ENCODE assay signal across 28 cellular contexts in the genomic region with DNA sequence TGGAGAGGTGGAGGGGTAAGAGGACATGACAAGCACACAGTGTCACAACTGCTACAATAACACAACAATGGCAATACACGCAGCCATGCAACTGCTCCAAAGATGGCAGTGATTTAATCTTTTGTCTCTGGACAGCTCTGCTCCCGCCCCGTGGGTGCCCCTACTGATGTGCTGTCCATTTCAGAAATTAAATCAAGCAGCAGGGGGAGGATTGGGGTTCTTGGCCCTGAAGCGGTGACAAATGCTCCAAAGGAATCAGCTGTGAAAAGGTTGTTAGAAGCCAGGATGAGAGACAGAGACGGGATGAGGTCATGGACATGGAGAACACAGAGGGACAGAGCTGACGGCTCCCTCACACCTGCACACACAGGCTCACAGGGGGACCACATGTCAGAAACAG. TPM values are rescaled to one million over a fixed set of nuclear protein-coding genes. Genes with fewer than 3 reads are reported as not detected.
A peak's percentile ranks its signal among the peaks of the same experiment; 100 is the strongest.
DNase-seq lines count a peak whose midpoint lies in the region; ATAC-seq, FAIRE-seq and TF ChIP-seq lines count a peak whose summit lies in the region.
"Had no signal": no experiment of that assay in that cellular context is flagged by ENCODE, and none has a peak within 500 bp of the region (broad histone marks: within the 10 kb centered on the region; RNA-seq: fewer than 3 reads in every experiment).

No MANE protein-coding gene starts in this region.

- POLR2A ChIA-PET in H1 (lab: Charles Lee; ENCODE audit: partially characterized antibody) = no interaction called here

- H3K56ac ChIP-seq in H1 (replicated peaks; ENCODE audit: insufficient read length, low read depth, low read length) = no peak overlapping the region

- no peak overlapping the region for H3K4ac ChIP-seq in H1 (replicated peaks; ENCODE audit: insufficient read length, low read depth, low read length)

- H3K9me3 ChIP-seq in H1 (ENCODE audit: insufficient read depth in 2 of 2, low read depth in 1 of 2, low read length in 1 of 2) (0 out of 4 replicates have a peak, but pooled peaks cover 0 to under 1% of the 10 kb centered on the region in 2 experiments), smooth muscle cell (replicated peaks; ENCODE audit: low read depth) (no peaks in the 10 kb centered on the region)
- H3K9me3 ChIP-seq: A549 had no signal

- peak overlapping the region; percentile 2 for H3K4me3 Mint-ChIP-seq in nephron progenitor cell
- H3K4me3 Mint-ChIP-seq: CD4-positive, alpha-beta memory T cell had no signal

- CTCF ChIA-PET in H1 (lab: Charles Lee; ENCODE audit: partially characterized antibody) = interaction anchor here (0.8 to 6.3 kb wide), 7 partner anchors 10 to 128 kb away, joined by 3 to 48 read pairs (median 4); no protein-coding TSS in a partner anchor

- TF ChIP-seq CTCF in H1 (IDR thresholded peaks at IDR 0.05; ENCODE audit: control extremely low read depth in 1 of 3, insufficient read depth in 1 of 3, low read depth in 1 of 3, low read length in 3 of 3) = no peak
- TF ChIP-seq CTCF in nephron progenitor cell (IDR thresholded peaks at IDR 0.05) = no peak
- no peak for TF ChIP-seq CTCF in smooth muscle cell (IDR thresholded peaks at IDR 0.05; ENCODE audit: borderline replicate concordance, insufficient read depth, poor library complexity, severe bottlenecking)

- H3K4me3 ChIP-seq in H1 (ENCODE audit: extremely low read depth in 1 of 4, insufficient read depth in 2 of 4, low read depth in 3 of 4, low read length in 4 of 4) (no peak overlapping the region), smooth muscle cell (no peak overlapping the region)
- H3K4me3 ChIP-seq: A549, PC-9 had no signal

- no peak overlapping the region for H2BK15ac ChIP-seq in H1 (ENCODE audit: low read length)

- no peaks in the 10 kb centered on the region for H3K23me2 ChIP-seq in H1 (ENCODE audit: low read depth, low read length)

- no peaks in the 10 kb centered on the region for H3F3A ChIP-seq in smooth muscle cell (ENCODE audit: low read depth)

- H2AFZ ChIP-seq in H1 (ENCODE audit: low read length) (no peak overlapping the region), smooth muscle cell (ENCODE audit: low read depth) (no peak overlapping the region)
- H2AFZ ChIP-seq: PC-9 had no signal

- in situ Hi-C loops in G401 (cut with HindIII; ENCODE audit: low sequenced_read_pairs) = no loop called here

- no peaks in the 10 kb centered on the region for H3K79me1 ChIP-seq in H1 (ENCODE audit: low read depth, low read length)

- H3K9me3 Mint-ChIP-seq in nephron progenitor cell = no peaks in the 10 kb centered on the region

- H3K4me2 ChIP-seq in H1 (ENCODE audit: insufficient read depth in 1 of 2, low read depth in 2 of 2, low read length in 2 of 2) (no peak overlapping the region), smooth muscle cell (no peak overlapping the region)
- H3K4me2 ChIP-seq: A549, PC-9 had no signal

- H3K4me1 ChIP-seq in H1 (replicated peaks in 1 of 4; ENCODE audit: control insufficient read depth in 3 of 4, insufficient read depth in 4 of 4, low read length in 3 of 4) (peaks cover 9 to 38% (median 15%) of the 10 kb centered on the region in 4 experiments), smooth muscle cell (ENCODE audit: low read depth) (peaks cover 37% of the 10 kb centered on the region)

- H3K27ac ChIP-seq in H1 (ENCODE audit: low read depth, low read length) (no peak overlapping the region), smooth muscle cell (ENCODE audit: low read depth) (no peak overlapping the region)
- H3K27ac ChIP-seq: A549, PC-9 had no signal

- H3K79me2 ChIP-seq in H1 (ENCODE audit: control insufficient read depth in 1 of 2, insufficient read depth in 2 of 2, low read length in 2 of 2) (no peaks in the 10 kb centered on the region), smooth muscle cell (ENCODE audit: low read depth) (no peaks in the 10 kb centered on the region)

- WGBS in H1 (ENCODE audit: extremely low coverage in 1 of 2, insufficient coverage in 1 of 2, insufficient read length in 1 of 2, insufficient replicate concordance in 2 of 2, low coverage in 1 of 2, low lambda C conversion rate in 2 of 2, missing lambda C conversion rate in 1 of 2), 2 experiments = 82% methylated on average over 6 of the region's 6 CpGs; no CpG with 5 or more reads in 1 of the 2 experiments
- 94% methylated on average over 6 of the region's 6 CpGs for WGBS in smooth muscle cell (ENCODE audit: low lambda C conversion rate)

- peaks cover 44% of the 10 kb centered on the region for H3K36me3 Mint-ChIP-seq in nephron progenitor cell (ENCODE audit: low read depth)
- H3K36me3 Mint-ChIP-seq: CD4-positive, alpha-beta memory T cell had no signal

- H4K20me1 ChIP-seq in H1 (replicated peaks in 1 of 2; ENCODE audit: control insufficient read depth in 1 of 2, insufficient read depth in 2 of 2, low read length in 2 of 2) (no peaks in the 10 kb centered on the region), smooth muscle cell (ENCODE audit: low read depth) (peaks cover 3% of the 10 kb centered on the region)

- H2AK5ac ChIP-seq in H1 (ENCODE audit: low read depth, low read length) = no peak overlapping the region; the same call in none of the 2 replicates

- no peak overlapping the region for H3K18ac ChIP-seq in H1 (ENCODE audit: extremely low read depth, low read length)

- H4K91ac ChIP-seq in H1 (replicated peaks; ENCODE audit: insufficient read length, low read length) = no peak overlapping the region

- H4K8ac ChIP-seq in H1 (ENCODE audit: extremely low read depth, insufficient read depth, low read length) = no peak overlapping the region

- no peak overlapping the region for H2BK20ac ChIP-seq in H1 (ENCODE audit: low read length)

- H3K36me3 ChIP-seq in H1 (ENCODE audit: control insufficient read depth in 2 of 4, insufficient read depth in 4 of 4, low read length in 3 of 4) (no peaks in the 10 kb centered on the region), smooth muscle cell (ENCODE audit: low read depth) (no peaks in the 10 kb centered on the region)

- no peak overlapping the region for H3K23ac ChIP-seq in H1 (ENCODE audit: insufficient read length)

- no peak for ATAC-seq in SK-N-SH treated with all-trans-retinoic acid at 6 μM for 48 hours
- no peak for ATAC-seq in HG02840 (IDR thresholded peaks at IDR 0.05; ENCODE audit: low FRiP score, unreplicated experiment)
- ATAC-seq: A549 had no signal

- 0 out of 2 replicates have a peak overlapping the region, but pooled peaks have one; percentile 11 for H2BK12ac ChIP-seq in H1 (ENCODE audit: low read depth, low read length)

- FAIRE-seq in H1 (lab: Jason Lieb, UNC) = no peak
- FAIRE-seq: A549, GM12891, H54 had no signal

- H3K14ac ChIP-seq in H1 (ENCODE audit: insufficient read length) = no peak overlapping the region

- TF ChIP-seq RAD21 in H1 (IDR thresholded peaks at IDR 0.05 in 1 of 2, conservative IDR thresholded peaks at IDR 0.05 in 1 of 2; ENCODE audit: low read depth in 2 of 2, low read length in 2 of 2) = no peak

- peaks cover 0 to 3% (median 3%) of the 10 kb centered on the region in 4 experiments; a peak in 3 of 7 replicates for H3K27me3 ChIP-seq in H1 (replicated peaks in 1 of 4; ENCODE audit: control insufficient read depth in 3 of 4, extremely low read depth in 1 of 4, insufficient read depth in 3 of 4, low read length in 3 of 4)
- H3K27me3 ChIP-seq in smooth muscle cell (ENCODE audit: low read depth) = no peaks in the 10 kb centered on the region

- no peak overlapping the region for H2BK5ac ChIP-seq in H1 (ENCODE audit: low read depth, low read length)

- TF ChIP-seq EP300 in H1 (IDR thresholded peaks at IDR 0.05; ENCODE audit: borderline replicate concordance in 1 of 2, low read depth in 2 of 2, low read length in 2 of 2) = no peak

- peak overlapping the region; percentile 52 for H3K27ac Mint-ChIP-seq in nephron progenitor cell
- H3K27ac Mint-ChIP-seq: CD4-positive, alpha-beta memory T cell had no signal

- TF ChIP-seq POLR2A in H1 (IDR thresholded peaks at IDR 0.05; ENCODE audit: control extremely low read depth in 1 of 2, low read depth in 2 of 2, low read length in 2 of 2) = no peak

- peaks cover 9% of the 10 kb centered on the region for H3K27me3 Mint-ChIP-seq in nephron progenitor cell (ENCODE audit: low read depth, poor library complexity)

- DNase-seq in G401 (ENCODE audit: low spot score) (peak; percentile 78), H1 (ENCODE audit: low read depth in 1 of 2, low spot score in 2 of 2) (no peak), nephron progenitor cell (no peak), anterior cingulate cortex (lab: John Stamatoyannopoulos, UW) (no peak), smooth muscle cell (lab: John Stamatoyannopoulos, UW; ENCODE audit: unreplicated experiment) (no peak)
- DNase-seq: AML-193; CD4-positive, alpha-beta memory T cell; DMS 273 treated with DMSO at 0.1 percent for 48 hours; DMS79; EL; GF-D8; NCI-H1048; NCI-H1417; NCI-H1694; NCI-H2029 treated with DMSO at 0.1 percent for 48 hours; NCI-H446 treated with DMSO at 0.1 percent for 48 hours; NCI-H526; NCI-H82; NK-92 treated with Interleukin-12 subunit alpha and Interleukin-12 subunit beta, amount 100 ng/mL, for 24 hours; PC-9; RPMI8226; SIG-M5 had no signal

- H4K5ac ChIP-seq in H1 (ENCODE audit: insufficient read length, low read depth, low read length) = no peak overlapping the region

- H3K9ac ChIP-seq in H1 (replicated peaks in 1 of 4; ENCODE audit: extremely low read depth in 1 of 4, low read depth in 3 of 4, low read length in 3 of 4) (no peak overlapping the region), smooth muscle cell (ENCODE audit: low read depth) (no peak overlapping the region)

- no peak overlapping the region for H2BK120ac ChIP-seq in H1 (replicated peaks; ENCODE audit: low read depth, low read length)

- H3K4me1 Mint-ChIP-seq in nephron progenitor cell = peaks cover 99% of the 10 kb centered on the region

RNA-seq across cellular contexts. Expression of a gene that starts 22.6 kb away (rescaled TPM):
- 0.78 and 1.0 TPM in 2 replicates for total RNA-seq in G401 (2014; rRNA removed; shearing (Covaris generic))
- total RNA-seq in H1 (2021; fragmentation: NEBNext Ultra II Directional; extraction: Animal tissue kit (Norgen Biotek cat#: 25700)) = 1.2 and 1.5 TPM in 2 replicates
- 4.2 and 5.4 TPM in 2 replicates for polyA plus RNA-seq in H1 (2011; rRNA removed)
- 1.8 TPM for polyA plus RNA-seq in H1 (2011; cell fraction: cytosol; rRNA removed)
- 2.7 TPM for polyA plus RNA-seq in H1 (2011; cell fraction: nucleus; rRNA removed)
- polyA plus RNA-seq in H1 (2012, experiment 1 of 2) = 1.1 to 3.0 TPM (median 1.6 TPM) in 4 replicates
- 1.2 TPM for polyA plus RNA-seq in H1 (2012, experiment 2 of 2)
- polyA plus RNA-seq in H1 (2013, experiment 1 of 2) = 1.5 TPM
- 1.6 TPM for polyA plus RNA-seq in H1 (2013, experiment 2 of 2)
- polyA minus RNA-seq in H1 (2011; rRNA and poly(A)+ RNA removed) = 0.90 and 1.2 TPM in 2 replicates
- polyA minus RNA-seq in H1 (2011; cell fraction: cytosol; rRNA and poly(A)+ RNA removed) = 1.1 TPM
- 0.30 TPM for polyA minus RNA-seq in H1 (2011; cell fraction: nucleus; rRNA and poly(A)+ RNA removed)
- total RNA-seq in smooth muscle cell = 4.3 and 8.6 TPM in 2 replicates
- 16.4 and 17.8 TPM in 2 replicates for polyA plus RNA-seq in smooth muscle cell
- total RNA-seq: CD4-positive, alpha-beta memory T cell; HT-29; PC-9 had no signal
- polyA plus RNA-seq: CD4-positive, alpha-beta memory T cell had no signal

RNA-seq across cellular contexts. Expression of a gene that starts 44.2 kb away (rescaled TPM):
- 10.4 and 18.0 TPM in 2 replicates for total RNA-seq in G401 (2014; rRNA removed; shearing (Covaris generic))
- 12.2 and 14.1 TPM in 2 replicates for total RNA-seq in H1 (2021; fragmentation: NEBNext Ultra II Directional; extraction: Animal tissue kit (Norgen Biotek cat#: 25700))
- 49.4 and 60.4 TPM in 2 replicates for polyA plus RNA-seq in H1 (2011; rRNA removed)
- polyA plus RNA-seq in H1 (2011; cell fraction: cytosol; rRNA removed) = 29.2 TPM
- 23.2 TPM for polyA plus RNA-seq in H1 (2011; cell fraction: nucleus; rRNA removed)
- polyA plus RNA-seq in H1 (2012, experiment 1 of 2) = 9.7 to 24.6 TPM (median 19.1 TPM) in 4 replicates
- polyA plus RNA-seq in H1 (2012, experiment 2 of 2) = 20.1 TPM
- polyA plus RNA-seq in H1 (2013, experiment 1 of 2) = 15.4 TPM
- polyA plus RNA-seq in H1 (2013, experiment 2 of 2) = 15.5 TPM
- polyA minus RNA-seq in H1 (2011; rRNA and poly(A)+ RNA removed) = 3.8 and 8.2 TPM in 2 replicates
- 6.1 TPM for polyA minus RNA-seq in H1 (2011; cell fraction: cytosol; rRNA and poly(A)+ RNA removed)
- polyA minus RNA-seq in H1 (2011; cell fraction: nucleus; rRNA and poly(A)+ RNA removed) = 7.1 TPM
- not detected in 2 replicates for total RNA-seq in smooth muscle cell
- polyA plus RNA-seq in smooth muscle cell = 0.97 and 1.7 TPM in 2 replicates
- total RNA-seq: CD4-positive, alpha-beta memory T cell; PC-9 had no signal

RNA-seq across cellular contexts. Expression of a gene that starts 44.9 kb away (rescaled TPM):
- total RNA-seq in G401 (2014; rRNA removed; shearing (Covaris generic)) = 57.9 and 59.4 TPM in 2 replicates
- 21.6 and 25.6 TPM in 2 replicates for total RNA-seq in H1 (2021; fragmentation: NEBNext Ultra II Directional; extraction: Animal tissue kit (Norgen Biotek cat#: 25700))
- polyA plus RNA-seq in H1 (2011; rRNA removed) = 75.0 and 82.3 TPM in 2 replicates
- polyA plus RNA-seq in H1 (2011; cell fraction: cytosol; rRNA removed) = 52.2 TPM
- polyA plus RNA-seq in H1 (2011; cell fraction: nucleus; rRNA removed) = 44.1 TPM
- polyA plus RNA-seq in H1 (2012, experiment 1 of 2) = 34.0 to 45.6 TPM (median 39.2 TPM) in 4 replicates
- 62.5 TPM for polyA plus RNA-seq in H1 (2012, experiment 2 of 2)
- polyA plus RNA-seq in H1 (2013, experiment 1 of 2) = 34.6 TPM
- polyA plus RNA-seq in H1 (2013, experiment 2 of 2) = 35.3 TPM
- polyA minus RNA-seq in H1 (2011; rRNA and poly(A)+ RNA removed) = 8.6 and 14.4 TPM in 2 replicates
- polyA minus RNA-seq in H1 (2011; cell fraction: cytosol; rRNA and poly(A)+ RNA removed) = 16.2 TPM
- polyA minus RNA-seq in H1 (2011; cell fraction: nucleus; rRNA and poly(A)+ RNA removed) = 12.0 TPM
- total RNA-seq in smooth muscle cell = 10.9 and 11.3 TPM in 2 replicates
- 20.9 and 27.5 TPM in 2 replicates for polyA plus RNA-seq in smooth muscle cell

RNA-seq across cellular contexts. Expression of a gene that starts 53.3 kb away (rescaled TPM):
- total RNA-seq in G401 (2014; rRNA removed; shearing (Covaris generic)) = 105 and 160 TPM in 2 replicates
- 23.4 and 25.6 TPM in 2 replicates for total RNA-seq in H1 (2021; fragmentation: NEBNext Ultra II Directional; extraction: Animal tissue kit (Norgen Biotek cat#: 25700))
- 37.8 and 39.2 TPM in 2 replicates for polyA plus RNA-seq in H1 (2011; rRNA removed)
- 36.2 TPM for polyA plus RNA-seq in H1 (2011; cell fraction: cytosol; rRNA removed)
- 28.6 TPM for polyA plus RNA-seq in H1 (2011; cell fraction: nucleus; rRNA removed)
- polyA plus RNA-seq in H1 (2012, experiment 1 of 2) = 31.7 to 38.2 TPM (median 34.4 TPM) in 4 replicates
- polyA plus RNA-seq in H1 (2012, experiment 2 of 2) = 67.1 TPM
- polyA plus RNA-seq in H1 (2013, experiment 1 of 2) = 21.3 TPM
- polyA plus RNA-seq in H1 (2013, experiment 2 of 2) = 22.3 TPM
- polyA minus RNA-seq in H1 (2011; rRNA and poly(A)+ RNA removed) = 25.2 and 26.6 TPM in 2 replicates
- polyA minus RNA-seq in H1 (2011; cell fraction: cytosol; rRNA and poly(A)+ RNA removed) = 7.0 TPM
- polyA minus RNA-seq in H1 (2011; cell fraction: nucleus; rRNA and poly(A)+ RNA removed) = 12.9 TPM
- 76.4 and 87.6 TPM in 2 replicates for total RNA-seq in smooth muscle cell
- 142 and 164 TPM in 2 replicates for polyA plus RNA-seq in smooth muscle cell

Comparison
In these comparisons a context has a peak if more than half of its experiments do, and no peak if none do; other contexts are left out.
1. RNA of a gene that starts 44.2 kb away (total RNA-seq): 12.2 to 14.1 TPM in H1 and 10.4 to 18.0 TPM in G401; not detected in smooth muscle cell; every median in the first group is over 10 times any median in the second.